16 cellular contexts compared by ENCODE assay signal in genomic region chr3:72289708-72290104, GRCh38.
DNase-seq lines count a peak whose midpoint lies in the region; ATAC-seq and TF ChIP-seq lines count a peak whose summit lies in the region.
"Had no signal": no experiment of that assay in that cellular context is flagged by ENCODE, and none has a peak within 500 bp of the region (broad histone marks: within the 10 kb centered on the region; RNA-seq: fewer than 3 reads in every experiment).

No MANE protein-coding gene starts in this region.

- H3K4me1 ChIP-seq in trophoblast cell (ENCODE audit: control insufficient read depth in 1 of 2, insufficient read depth in 2 of 2, low read length in 2 of 2) (no peaks in the 10 kb centered on the region), colonic mucosa (no peaks in the 10 kb centered on the region)
- H3K4me1 ChIP-seq: HAP-1, parathyroid adenoma had no signal

- no peak overlapping the region for H2BK12ac ChIP-seq in trophoblast cell (ENCODE audit: low read length)

- H2AK5ac ChIP-seq in trophoblast cell (ENCODE audit: low read length) = no peak overlapping the region

- no peak overlapping the region for H2BK120ac ChIP-seq in trophoblast cell (ENCODE audit: insufficient read depth, low read length, poor library complexity)

- H3K4me2 ChIP-seq in trophoblast cell (ENCODE audit: low read length) = no peak overlapping the region
- H3K4me2 ChIP-seq: KMS-11 had no signal

- H3K27me3 ChIP-seq in trophoblast cell (ENCODE audit: insufficient read depth, low read length) (no peaks in the 10 kb centered on the region), colonic mucosa (no peaks in the 10 kb centered on the region)

- no peak overlapping the region for H4K91ac ChIP-seq in trophoblast cell (ENCODE audit: low read depth, low read length)

- H3K79me1 ChIP-seq in trophoblast cell (ENCODE audit: low read length) = no peaks in the 10 kb centered on the region

- H3K4me3 ChIP-seq in trophoblast cell (ENCODE audit: low read depth, low read length) (no peak overlapping the region), colonic mucosa (no peak overlapping the region)
- H3K4me3 ChIP-seq: HAP-1 had no signal

- H4K8ac ChIP-seq in trophoblast cell (ENCODE audit: low read depth, low read length) = no peak overlapping the region

- H3K9me3 Mint-ChIP-seq in chondrocyte (ENCODE audit: low read depth) (no peaks in the 10 kb centered on the region), endothelial cell (ENCODE audit: unreplicated experiment) (no peaks in the 10 kb centered on the region)

- H3K27me3 Mint-ChIP-seq in chondrocyte (ENCODE audit: low read depth) = peaks cover 45% of the 10 kb centered on the region
- peaks cover 2% of the 10 kb centered on the region for H3K27me3 Mint-ChIP-seq in endothelial cell (ENCODE audit: unreplicated experiment)

- H3K79me2 ChIP-seq in trophoblast cell (ENCODE audit: control insufficient read depth, insufficient read depth, low read length, poor library complexity) = no peaks in the 10 kb centered on the region
- H3K79me2 ChIP-seq: parathyroid adenoma had no signal

- H2AFZ ChIP-seq in trophoblast cell (ENCODE audit: insufficient read depth, low read length, poor library complexity) = no peak overlapping the region

- no peaks in the 10 kb centered on the region for H3K36me3 Mint-ChIP-seq in chondrocyte (ENCODE audit: low read depth)
- no peaks in the 10 kb centered on the region for H3K36me3 Mint-ChIP-seq in endothelial cell (ENCODE audit: low read depth, unreplicated experiment)

- H3K27ac Mint-ChIP-seq in chondrocyte (ENCODE audit: unreplicated experiment) (no peak overlapping the region), endothelial cell (ENCODE audit: unreplicated experiment) (no peak overlapping the region)
- H3K27ac Mint-ChIP-seq: activated CD8-positive, alpha-beta T cell treated with anti-CD3 and anti-CD28 coated beads, Interleukin-2, amount 10 ng/mL, durations not matched to agents 7 days and 5 days had no signal

- H3K9ac ChIP-seq in trophoblast cell (ENCODE audit: low read length) (no peak overlapping the region), colonic mucosa (ENCODE audit: low read depth in 2 of 2, low read length in 2 of 2) (no peak overlapping the region)
- H3K9ac ChIP-seq: KMS-11, parathyroid adenoma had no signal

- peak overlapping the region; percentile 40 for H3K4me3 Mint-ChIP-seq in chondrocyte (ENCODE audit: unreplicated experiment)
- no peak overlapping the region for H3K4me3 Mint-ChIP-seq in endothelial cell (ENCODE audit: unreplicated experiment)

- no peak overlapping the region for H2BK5ac ChIP-seq in trophoblast cell (ENCODE audit: low read depth, low read length, poor library complexity)

- no peak overlapping the region for H3K14ac ChIP-seq in trophoblast cell (ENCODE audit: low read length)

- no peaks in the 10 kb centered on the region for H3K9me3 ChIP-seq in trophoblast cell (ENCODE audit: insufficient read depth, low read depth, low read length)
- H3K9me3 ChIP-seq in colonic mucosa = no peaks in the 10 kb centered on the region
- H3K9me3 ChIP-seq: HAP-1 had no signal

- TF ChIP-seq CTCF in chondrocyte (IDR thresholded peaks at IDR 0.05) (no peak), endothelial cell (IDR thresholded peaks at IDR 0.05; ENCODE audit: unreplicated experiment) (no peak), colonic mucosa (IDR thresholded peaks at IDR 0.05) (no peak)

- intact Hi-C loops in head of caudate nucleus (cut with DNase I) (loop anchor here (5.0 to 10.0 kb wide), 2 partner anchors 98 to 155 kb away; partner anchors contain the start of gene RYBP), colonic mucosa (cut with DNase I) (no loop called here)

- H3K27ac ChIP-seq in trophoblast cell (ENCODE audit: low read depth, low read length) (no peak overlapping the region), colonic mucosa (no peak overlapping the region)
- H3K27ac ChIP-seq: KMS-11, parathyroid adenoma had no signal

- no peak for DNase-seq in chondrocyte (ENCODE audit: low spot score)
- no peak for DNase-seq in trophoblast cell
- DNase-seq in endothelial cell (ENCODE audit: low spot score) = no peak
- DNase-seq in head of caudate nucleus = no peak
- DNase-seq in DMS79 (lab: John Stamatoyannopoulos, UW) = no peak
- DNase-seq in colonic mucosa = no peak
- DNase-seq: activated CD8-positive, alpha-beta T cell treated with anti-CD3 and anti-CD28 coated beads, Interleukin-2, amount 10 ng/mL, durations not matched to agents 7 days and 5 days; effector CD4-positive, alpha-beta T cell; glutamatergic neuron; NCI-H2029 treated with DMSO at 0.1 percent for 48 hours; stimulated activated CD4-positive, alpha-beta T cell treated with anti-CD3 and anti-CD28 coated beads, Interleukin-1b, Interleukin-23, amount 100 ng/mL, for 48 hours had no signal

- no peak overlapping the region for H3K18ac ChIP-seq in trophoblast cell (ENCODE audit: low read length)

- peak overlapping the region; percentile 25 for H3K23ac ChIP-seq in trophoblast cell (ENCODE audit: low read length)

- peak; percentile 21 for ATAC-seq in GM18498 (IDR thresholded peaks at IDR 0.05; ENCODE audit: unreplicated experiment)
- ATAC-seq in HG02981 (IDR thresholded peaks at IDR 0.05; ENCODE audit: unreplicated experiment) = peak; percentile 20

- peaks cover 22% of the 10 kb centered on the region for H3K4me1 Mint-ChIP-seq in chondrocyte (ENCODE audit: low read depth)
- peaks cover 17% of the 10 kb centered on the region for H3K4me1 Mint-ChIP-seq in endothelial cell (ENCODE audit: unreplicated experiment)

- H4K12ac ChIP-seq in trophoblast cell (ENCODE audit: low read depth, low read length) = no peak overlapping the region

- H3K36me3 ChIP-seq in trophoblast cell (ENCODE audit: control insufficient read depth in 1 of 2, insufficient read depth in 2 of 2, low read length in 2 of 2) = no peaks in the 10 kb centered on the region
- H3K36me3 ChIP-seq in colonic mucosa = no peaks in the 10 kb centered on the region
- H3K36me3 ChIP-seq: HAP-1 had no signal

- H3K4ac ChIP-seq in trophoblast cell (ENCODE audit: low read depth, low read length) = no peak overlapping the region

- WGBS in trophoblast cell (ENCODE audit: extremely low coverage, insufficient coverage, insufficient read length) = no CpG with 5 or more reads among the region's 4 CpGs
